8 cellular contexts compared by ENCODE assay signal in genomic region chr11:117327567-117328413, GRCh38. TPM values are rescaled to one million over a fixed set of nuclear protein-coding genes. Genes with fewer than 3 reads are reported as not detected.
DNase-seq lines count a peak whose midpoint lies in the region; ATAC-seq and TF ChIP-seq lines count a peak whose summit lies in the region.

TSS of gene CEP164 (plus strand) at chr11:117327854. CDS start at chr11:117338587, 10,733 bp downstream.

- TF ChIP-seq CTCF in AG04450 (IDR thresholded peaks at IDR 0.05; ENCODE audit: low read depth, low read length) (no peak), WTC11 (IDR thresholded peaks at IDR 0.05) (no peak), spleen (IDR thresholded peaks at IDR 0.05 in 8 of 11, conservative IDR thresholded peaks at IDR 0.05 in 3 of 11) (peak in 1 of 11 experiments; percentile 23)

- H3K9me3 Mint-ChIP-seq in WTC11, result no peaks in the 10 kb centered on the region

- peak; percentile 91 for DNase-seq in AG04450 (ENCODE audit: low read depth, low spot score)
- DNase-seq in NCI-H226, result peak; percentile 97
- peak; percentile 93 for DNase-seq in WTC11 (ENCODE audit: low spot score)
- peak; percentile 76 to 99 (median 95) for DNase-seq in caudate nucleus (lab: John Stamatoyannopoulos, UW)
- DNase-seq in inferior parietal cortex (ENCODE audit: extremely low spot score), result peak; percentile 97
- peak; percentile 98 for DNase-seq in spleen

- no peaks in the 10 kb centered on the region; the same call in 1 of the 2 replicates for H3K27me3 Mint-ChIP-seq in WTC11 (ENCODE audit: low read depth)

- H3K27me3 ChIP-seq in AG04450 (ENCODE audit: control insufficient read depth, insufficient read depth, low read length), result no peaks in the 10 kb centered on the region
- H3K27me3 ChIP-seq in spleen (replicated peaks in 1 of 7), result no peaks in the 10 kb centered on the region

- H3K9me3 ChIP-seq in AG04450 (ENCODE audit: control insufficient read depth, insufficient read depth, low read length), result no peaks in the 10 kb centered on the region; the same call in 1 of the 2 replicates
- H3K9me3 ChIP-seq in spleen, result no peaks in the 10 kb centered on the region

- peaks cover 6 to 33% (median 13%) of the 10 kb centered on the region in 6 donors for H3K4me1 ChIP-seq in spleen

- TF ChIP-seq POLR2A in spleen (IDR thresholded peaks at IDR 0.05), result peak in 1 of 3 donors; percentile 17

- WGBS in spleen, 5 donors, result 0 to 1% (median 0%) methylated on average over 57 to 64 of the region's 64 CpGs

- no peaks in the 10 kb centered on the region for H3K36me3 ChIP-seq in spleen

- CTCF ChIA-PET in AG04450 (lab: Charles Lee), result interaction anchor here (0.6 to 1.2 kb wide), 4 partner anchors 96 to 293 kb away, joined by 3 to 6 read pairs (median 3); no protein-coding TSS in a partner anchor
- CTCF ChIA-PET in WTC11 (lab: Charles Lee), result interaction anchor here (0.6 to 2.2 kb wide), 15 partner anchors 10 to 489 kb away, joined by 3 to 19 read pairs (median 4); partner anchors contain the start of genes BACE1, PCSK7 and RNF214

- H3K27ac ChIP-seq in AG04450 (ENCODE audit: low read depth, low read length), result peak within 1 kb of the TSS; percentile 91
- peak within 1 kb of the TSS; percentile 93 for H3K27ac ChIP-seq in caudate nucleus (ENCODE audit: low read depth, low read length)
- peak within 1 kb of the TSS; percentile 83 to 93 (median 90) for H3K27ac ChIP-seq in spleen

- ATAC-seq in GM18909 (IDR thresholded peaks at IDR 0.05; ENCODE audit: poor library complexity, unreplicated experiment) (peak; percentile 96), HG03175 (IDR thresholded peaks at IDR 0.05; ENCODE audit: unreplicated experiment) (peak; percentile 98), WTC11 (peak; percentile 97)

- H3K27ac Mint-ChIP-seq in WTC11, result no peak within 1 kb of the TSS; the same call in 1 of the 2 replicates

- POLR2A ChIA-PET in AG04450 (lab: Yijun Ruan, JAX) (interaction anchor here (0.7 to 1.2 kb wide), 5 partner anchors 9 to 1235 kb away, joined by 3 to 4 read pairs (median 3); partner anchors contain the start of gene BACE1), WTC11 (lab: Charles Lee) (interaction anchor here (0.6 to 1.1 kb wide), 4 partner anchors 9 to 549 kb away, joined by 3 to 7 read pairs (median 4); no protein-coding TSS in a partner anchor)

- H3K4me3 ChIP-seq in AG04450 (ENCODE audit: low read depth, low read length) (peak within 1 kb of the TSS; percentile 83), spleen (peak within 1 kb of the TSS; percentile 71 to 95 (median 86))

- no peaks in the 10 kb centered on the region for H3K4me1 Mint-ChIP-seq in WTC11

- no peak within 1 kb of the TSS for H3K4me3 Mint-ChIP-seq in WTC11

- intact Hi-C loops in spleen (cut with DNase I; ENCODE audit: low total_unique reads), result loop anchor here (10.0 kb wide), 1 partner anchor 93 kb away; the partner anchor contains the start of genes PCSK7 and RNF214

- H3K36me3 Mint-ChIP-seq in WTC11, result no peaks in the 10 kb centered on the region

TF ChIP-seq in WTC11, 78 proteins besides CTCF, POLR2A, EP300 and RAD21:
- peak; percentile 66; the same call in 1 of the 2 replicates for TF ChIP-seq FOXK1 (CRISPR knock-in tag; IDR thresholded peaks at IDR 0.05)
- peak; percentile 88 for TF ChIP-seq SP1 (CRISPR knock-in tag; conservative IDR thresholded peaks at IDR 0.05)
- TF ChIP-seq, protein P1, sequence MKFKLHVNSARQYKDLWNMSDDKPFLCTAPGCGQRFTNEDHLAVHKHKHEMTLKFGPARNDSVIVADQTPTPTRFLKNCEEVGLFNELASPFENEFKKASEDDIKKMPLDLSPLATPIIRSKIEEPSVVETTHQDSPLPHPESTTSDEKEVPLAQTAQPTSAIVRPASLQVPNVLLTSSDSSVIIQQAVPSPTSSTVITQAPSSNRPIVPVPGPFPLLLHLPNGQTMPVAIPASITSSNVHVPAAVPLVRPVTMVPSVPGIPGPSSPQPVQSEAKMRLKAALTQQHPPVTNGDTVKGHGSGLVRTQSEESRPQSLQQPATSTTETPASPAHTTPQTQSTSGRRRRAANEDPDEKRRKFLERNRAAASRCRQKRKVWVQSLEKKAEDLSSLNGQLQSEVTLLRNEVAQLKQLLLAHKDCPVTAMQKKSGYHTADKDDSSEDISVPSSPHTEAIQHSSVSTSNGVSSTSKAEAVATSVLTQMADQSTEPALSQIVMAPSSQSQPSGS (CRISPR knock-in tag; IDR thresholded peaks at IDR 0.05; ENCODE audit: borderline replicate concordance, low read depth), result no peak
- peak; percentile 97 for TF ChIP-seq NFYB (CRISPR knock-in tag; conservative IDR thresholded peaks at IDR 0.05; ENCODE audit: low read depth)
- peak; percentile 80 for TF ChIP-seq GABPB1 (CRISPR knock-in tag; IDR thresholded peaks at IDR 0.05)
- TF ChIP-seq, protein P2, sequence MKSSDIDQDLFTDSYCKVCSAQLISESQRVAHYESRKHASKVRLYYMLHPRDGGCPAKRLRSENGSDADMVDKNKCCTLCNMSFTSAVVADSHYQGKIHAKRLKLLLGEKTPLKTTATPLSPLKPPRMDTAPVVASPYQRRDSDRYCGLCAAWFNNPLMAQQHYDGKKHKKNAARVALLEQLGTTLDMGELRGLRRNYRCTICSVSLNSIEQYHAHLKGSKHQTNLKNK (CRISPR knock-in tag; IDR thresholded peaks at IDR 0.05), result 0 out of 2 replicates have a peak, but pooled peaks have one; percentile 37
- TF ChIP-seq CREB1 (CRISPR knock-in tag; IDR thresholded peaks at IDR 0.05), result no peak
- no peak for TF ChIP-seq CBFB (CRISPR knock-in tag; IDR thresholded peaks at IDR 0.05; ENCODE audit: low read depth)

RNA-seq across cellular contexts. Expression of gene CEP164, which starts in this region (rescaled TPM):
- polyA plus RNA-seq in AG04450 (2011; rRNA removed) (19.5 and 22.5 TPM in 2 replicates), spleen (10 to 100 TPM in 2 of 3 donors, 1 to 10 TPM in 1; 6.6 to 17.9 (median 12.1) TPM)
- 32.1 and 40.8 TPM in 2 replicates for polyA minus RNA-seq in AG04450 (2011; rRNA and poly(A)+ RNA removed)
- total RNA-seq in WTC11 (2021) (21.0 to 23.5 TPM (median 21.8 TPM) in 3 replicates), spleen (10 to 100 TPM; 21.2 to 48.3 (median 34.8) TPM)

Comparison
In these comparisons a context has a peak if more than half of its experiments do, and no peak if none do; other contexts are left out.
1. Peak in every context shown above with its lines: DNase-seq, ATAC-seq, H3K4me3 ChIP-seq and H3K27ac ChIP-seq.